ENCODE assay signal across 8 cellular contexts in genomic region chr13:112873851-112874750, GRCh38.
DNase-seq lines count a peak whose midpoint lies in the region; ATAC-seq and TF ChIP-seq lines count a peak whose summit lies in the region.

No MANE protein-coding gene starts in this region.

- H3K36me3 ChIP-seq in GM23338 (ENCODE audit: insufficient read depth), result no peaks in the 10 kb centered on the region
- H3K36me3 ChIP-seq in SJCRH30, result no peaks in the 10 kb centered on the region

- H3K36me3 Mint-ChIP-seq in GM23338 (ENCODE audit: low read depth), result peaks cover 63% of the 10 kb centered on the region
- H3K36me3 Mint-ChIP-seq in activated naive CD8-positive, alpha-beta T cell treated with anti-CD3 and anti-CD28 coated beads, Interleukin-2, amount 50 U/mL, for 24 hours (ENCODE audit: low read depth), result peaks cover 18% of the 10 kb centered on the region

- peak; percentile 80 for DNase-seq in GM12865 (ENCODE audit: low read depth)
- DNase-seq in GM23338 (ENCODE audit: low spot score), result peak; percentile 93
- DNase-seq in KBM-7, result peak; percentile 74
- peak; percentile 64 to 86 for DNase-seq in SJCRH30
- DNase-seq in activated naive CD8-positive, alpha-beta T cell treated with anti-CD3 and anti-CD28 coated beads, Interleukin-2, amount 50 U/mL, for 24 hours, result peak; percentile 78
- DNase-seq in right cardiac atrium, result peak; percentile 79 to 95 (median 89)
- DNase-seq in skeletal muscle cell (ENCODE audit: low read depth), result peak; percentile 9
- DNase-seq in GF-D8 (lab: John Stamatoyannopoulos, UW), result no peak

- 46% methylated on average over 40 of the region's 40 CpGs for WGBS in right cardiac atrium

- no peaks in the 10 kb centered on the region for H3K79me2 ChIP-seq in GM23338 (replicated peaks; ENCODE audit: insufficient read depth)

- H3K9me2 ChIP-seq in GM23338 (ENCODE audit: insufficient read depth), result no peaks in the 10 kb centered on the region

- H3K4me3 ChIP-seq in GM12865 (ENCODE audit: low read depth, low read length) (no peak overlapping the region), GM23338 (no peak overlapping the region), SJCRH30 (no peak overlapping the region), right cardiac atrium (ENCODE audit: low read length) (no peak overlapping the region), skeletal muscle cell (ENCODE audit: low read depth, low read length) (no peak overlapping the region)

- intact Hi-C loops in right cardiac atrium (cut with DNase I), result loop anchor here in 3 of 4 donors (2.0 to 10.0 kb wide), 3 partner anchors 229 to 233 kb away; no protein-coding TSS in a partner anchor

- H3K9me3 ChIP-seq in SJCRH30 (replicated peaks), result no peaks in the 10 kb centered on the region
- H3K9me3 ChIP-seq in right cardiac atrium (ENCODE audit: control insufficient read depth, low read length), result no peaks in the 10 kb centered on the region

- no peak overlapping the region; the same call in 2 of the 3 replicates for H3K4me3 Mint-ChIP-seq in GM23338
- H3K4me3 Mint-ChIP-seq in activated naive CD8-positive, alpha-beta T cell treated with anti-CD3 and anti-CD28 coated beads, Interleukin-2, amount 50 U/mL, for 24 hours, result peak overlapping the region; percentile 53

- H3K27me3 ChIP-seq in GM23338 (ENCODE audit: insufficient read depth) (no peaks in the 10 kb centered on the region), SJCRH30 (no peaks in the 10 kb centered on the region), right cardiac atrium (ENCODE audit: control insufficient read depth, insufficient read depth) (no peaks in the 10 kb centered on the region)

- peak overlapping the region; percentile 71; the same call in 1 of the 2 replicates for H3K27ac Mint-ChIP-seq in GM23338
- peak overlapping the region; percentile 77 for H3K27ac Mint-ChIP-seq in activated naive CD8-positive, alpha-beta T cell treated with anti-CD3 and anti-CD28 coated beads, Interleukin-2, amount 50 U/mL, for 24 hours

- H3K27ac ChIP-seq in GM23338 (ENCODE audit: low read depth) (0 out of 2 replicates have a peak overlapping the region, but pooled peaks have one; percentile 78), SJCRH30 (no peak overlapping the region), right cardiac atrium (ENCODE audit: low read length) (no peak overlapping the region)

- peaks cover 11% of the 10 kb centered on the region; the same call in 2 of the 3 replicates for H3K9me3 Mint-ChIP-seq in GM23338
- no peaks in the 10 kb centered on the region for H3K9me3 Mint-ChIP-seq in activated naive CD8-positive, alpha-beta T cell treated with anti-CD3 and anti-CD28 coated beads, Interleukin-2, amount 50 U/mL, for 24 hours

- H2AFZ ChIP-seq in GM23338, result no peak overlapping the region

- H3K4me1 ChIP-seq in GM23338 (ENCODE audit: insufficient read depth) (no peaks in the 10 kb centered on the region), SJCRH30 (peaks cover 12% of the 10 kb centered on the region), right cardiac atrium (ENCODE audit: control insufficient read depth, insufficient read depth, low read length) (no peaks in the 10 kb centered on the region)

- peaks cover 7% of the 10 kb centered on the region for H3K4me1 Mint-ChIP-seq in GM23338
- H3K4me1 Mint-ChIP-seq in activated naive CD8-positive, alpha-beta T cell treated with anti-CD3 and anti-CD28 coated beads, Interleukin-2, amount 50 U/mL, for 24 hours, result peaks cover 18% of the 10 kb centered on the region

- peak; percentile 91 for ATAC-seq in GM23338
- ATAC-seq in activated naive CD8-positive, alpha-beta T cell treated with anti-CD3 and anti-CD28 coated beads, Interleukin-2, amount 50 U/mL, for 24 hours, result peak; percentile 88
- ATAC-seq in right cardiac atrium, result peak; percentile 81 to 86

- peaks cover 25% of the 10 kb centered on the region for H3K27me3 Mint-ChIP-seq in GM23338 (ENCODE audit: insufficient read depth, low read depth, poor library complexity)
- H3K27me3 Mint-ChIP-seq in activated naive CD8-positive, alpha-beta T cell treated with anti-CD3 and anti-CD28 coated beads, Interleukin-2, amount 50 U/mL, for 24 hours, result no peaks in the 10 kb centered on the region

- TF ChIP-seq CTCF in GM12865 (IDR thresholded peaks at IDR 0.05; ENCODE audit: insufficient read depth, low read depth, low read length, missing control alignments) (peak; percentile 95), GM23338 (conservative IDR thresholded peaks at IDR 0.05; ENCODE audit: low read depth in 2 of 2) (peak; percentile 69 to 91)

- no peak overlapping the region for H3K4me2 ChIP-seq in GM23338

- H3F3A ChIP-seq in GM23338 (replicated peaks; ENCODE audit: low read depth), result no peaks in the 10 kb centered on the region

- in situ Hi-C loops in KBM-7 (cut with MboI; ENCODE audit: low pct_unique_long_range_greater_than_20kb, low sequenced_read_pairs), result loop anchor here (25.0 kb wide), 1 partner anchor 237 kb away; no protein-coding TSS in a partner anchor

- H4K20me1 ChIP-seq in GM23338 (replicated peaks; ENCODE audit: insufficient read depth), result no peaks in the 10 kb centered on the region

TF ChIP-seq in GM23338, 12 proteins besides CTCF, POLR2A, EP300 and RAD21:
- TF ChIP-seq ETS1 (IDR thresholded peaks at IDR 0.05) (no peak), NANOG (IDR thresholded peaks at IDR 0.05; ENCODE audit: borderline replicate concordance) (no peak)
